1 cellular context compared by ENCODE assay signal in the genomic region with DNA sequence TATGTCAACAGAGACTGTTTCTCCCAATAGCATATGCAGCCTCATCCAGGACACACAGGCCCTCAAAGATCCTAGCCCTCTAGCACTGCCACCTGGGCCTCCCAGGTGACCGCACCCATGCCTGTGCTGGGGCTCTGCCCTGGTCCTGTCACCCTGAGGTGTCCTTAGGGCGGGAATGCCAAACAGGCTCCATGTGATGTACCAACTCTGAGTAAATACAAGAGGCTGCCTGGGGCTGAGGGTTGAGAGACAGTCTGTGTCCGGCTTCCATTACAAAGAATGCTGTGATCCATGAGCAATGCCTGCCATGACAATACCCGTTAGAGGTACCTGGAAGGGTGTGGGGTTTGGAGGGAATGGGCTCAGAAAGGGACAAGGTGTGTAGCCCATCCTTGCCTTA.
TF ChIP-seq lines count a peak whose summit lies in the region.

No MANE protein-coding gene starts in this region.

TF ChIP-seq in SK-N-SH treated with all-trans-retinoic acid at 6 μM for 48 hours, 23 proteins besides CTCF, POLR2A, EP300 and RAD21 (continued from another document):
- TF ChIP-seq CREB5 (CRISPR knock-in tag; IDR thresholded peaks at IDR 0.05; ENCODE audit: low read depth), result no peak
- no peak for TF ChIP-seq CSRNP3 (CRISPR knock-in tag; IDR thresholded peaks at IDR 0.05)
- no peak for TF ChIP-seq ZFP3 (CRISPR knock-in tag; IDR thresholded peaks at IDR 0.05)
- no peak for TF ChIP-seq SNAI2 (CRISPR knock-in tag; IDR thresholded peaks at IDR 0.05)
- no peak for TF ChIP-seq ZFP30 (CRISPR knock-in tag; IDR thresholded peaks at IDR 0.05)
- no peak for TF ChIP-seq ZC3H10 (CRISPR knock-in tag; IDR thresholded peaks at IDR 0.05)
